Comparison of ENCODE assay signal across 1 cellular context in genomic region chr10:23754179-23754578, GRCh38.
TF ChIP-seq lines count a peak whose summit lies in the region.

No MANE protein-coding gene starts in this region.

TF ChIP-seq in GM23338, 12 proteins besides CTCF, POLR2A, EP300 and RAD21 (continued from another document):
- TF ChIP-seq ETS1 (IDR thresholded peaks at IDR 0.05) (no peak), STAT1 (IDR thresholded peaks at IDR 0.05; ENCODE audit: unreplicated experiment) (no peak), POLR2AphosphoS5 (IDR thresholded peaks at IDR 0.05; ENCODE audit: low read depth) (no peak)
- TF ChIP-seq, protein P1, sequence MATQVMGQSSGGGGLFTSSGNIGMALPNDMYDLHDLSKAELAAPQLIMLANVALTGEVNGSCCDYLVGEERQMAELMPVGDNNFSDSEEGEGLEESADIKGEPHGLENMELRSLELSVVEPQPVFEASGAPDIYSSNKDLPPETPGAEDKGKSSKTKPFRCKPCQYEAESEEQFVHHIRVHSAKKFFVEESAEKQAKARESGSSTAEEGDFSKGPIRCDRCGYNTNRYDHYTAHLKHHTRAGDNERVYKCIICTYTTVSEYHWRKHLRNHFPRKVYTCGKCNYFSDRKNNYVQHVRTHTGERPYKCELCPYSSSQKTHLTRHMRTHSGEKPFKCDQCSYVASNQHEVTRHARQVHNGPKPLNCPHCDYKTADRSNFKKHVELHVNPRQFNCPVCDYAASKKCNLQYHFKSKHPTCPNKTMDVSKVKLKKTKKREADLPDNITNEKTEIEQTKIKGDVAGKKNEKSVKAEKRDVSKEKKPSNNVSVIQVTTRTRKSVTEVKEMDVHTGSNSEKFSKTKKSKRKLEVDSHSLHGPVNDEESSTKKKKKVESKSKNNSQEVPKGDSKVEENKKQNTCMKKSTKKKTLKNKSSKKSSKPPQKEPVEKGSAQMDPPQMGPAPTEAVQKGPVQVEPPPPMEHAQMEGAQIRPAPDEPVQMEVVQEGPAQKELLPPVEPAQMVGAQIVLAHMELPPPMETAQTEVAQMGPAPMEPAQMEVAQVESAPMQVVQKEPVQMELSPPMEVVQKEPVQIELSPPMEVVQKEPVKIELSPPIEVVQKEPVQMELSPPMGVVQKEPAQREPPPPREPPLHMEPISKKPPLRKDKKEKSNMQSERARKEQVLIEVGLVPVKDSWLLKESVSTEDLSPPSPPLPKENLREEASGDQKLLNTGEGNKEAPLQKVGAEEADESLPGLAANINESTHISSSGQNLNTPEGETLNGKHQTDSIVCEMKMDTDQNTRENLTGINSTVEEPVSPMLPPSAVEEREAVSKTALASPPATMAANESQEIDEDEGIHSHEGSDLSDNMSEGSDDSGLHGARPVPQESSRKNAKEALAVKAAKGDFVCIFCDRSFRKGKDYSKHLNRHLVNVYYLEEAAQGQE (IDR thresholded peaks at IDR 0.05; ENCODE audit: unreplicated experiment) = no peak
TF ChIP-seq in GM23338: peak in this region for 0.
